In genomic region chr6:50989123-50989522, GRCh38 we compare ENCODE assay signal across 3 cellular contexts.
"Had no signal": no experiment of that assay in that cellular context is flagged by ENCODE, and none has a peak within 500 bp of the region (broad histone marks: within the 10 kb centered on the region; RNA-seq: fewer than 3 reads in every experiment).

No MANE protein-coding gene starts in this region.

- H3K4me3 ChIP-seq: GM12878 had no signal

- DNase-seq: GDM1, GF-D8 had no signal

- ATAC-seq: GM12878 had no signal
